13 cellular contexts compared by ENCODE assay signal in the genomic region with DNA sequence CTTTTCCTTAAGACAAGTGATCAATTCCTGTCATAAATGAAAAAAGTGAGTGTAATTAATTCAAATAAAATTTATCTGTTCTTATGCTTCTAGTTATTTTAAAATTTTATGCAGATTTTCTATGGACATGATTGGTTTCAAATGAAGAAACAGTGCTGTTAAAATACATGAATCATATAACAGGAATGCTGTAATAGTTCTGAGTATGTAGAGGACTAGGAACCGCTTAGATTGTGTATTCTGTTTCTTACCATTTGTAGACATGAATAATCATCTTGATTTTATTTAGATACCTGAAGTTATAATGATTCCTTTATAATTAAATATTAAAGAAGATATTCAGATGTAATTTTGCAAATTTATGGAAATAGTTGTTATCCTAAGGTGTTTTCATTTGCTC. TPM values are rescaled to one million over a fixed set of nuclear protein-coding genes. Genes with fewer than 3 reads are reported as not detected.
DNase-seq lines count a peak whose midpoint lies in the region; ATAC-seq and TF ChIP-seq lines count a peak whose summit lies in the region.
"Had no signal": no experiment of that assay in that cellular context is flagged by ENCODE, and none has a peak within 500 bp of the region (broad histone marks: within the 10 kb centered on the region; RNA-seq: fewer than 3 reads in every experiment).

No MANE protein-coding gene starts in this region.

- H3K4me3 ChIP-seq in ACC112 (ENCODE audit: low read depth, low read length) = peak overlapping the region; percentile 51; the same call in 1 of the 2 replicates
- H3K4me3 ChIP-seq: psoas muscle had no signal

- no peak for ATAC-seq in foreskin keratinocyte
- ATAC-seq in GM21619 (IDR thresholded peaks at IDR 0.05; ENCODE audit: unreplicated experiment) = no peak
- no peak for ATAC-seq in HG02981 (IDR thresholded peaks at IDR 0.05; ENCODE audit: unreplicated experiment)
- ATAC-seq: psoas muscle had no signal

- H3K27me3 Mint-ChIP-seq in activated CD4-positive, alpha-beta memory T cell treated with anti-CD3 and anti-CD28 coated beads, Interleukin-2, amount 10 ng/mL, durations not matched to agents 7 days and 5 days = no peaks in the 10 kb centered on the region

- H3K9me3 Mint-ChIP-seq in activated CD4-positive, alpha-beta memory T cell treated with anti-CD3 and anti-CD28 coated beads, Interleukin-2, amount 10 ng/mL, durations not matched to agents 7 days and 5 days = no peaks in the 10 kb centered on the region

- TF ChIP-seq CTCF in foreskin keratinocyte (conservative IDR thresholded peaks at IDR 0.05) = no peak

- peaks cover 49% of the 10 kb centered on the region for H3K36me3 Mint-ChIP-seq in activated CD4-positive, alpha-beta memory T cell treated with anti-CD3 and anti-CD28 coated beads, Interleukin-2, amount 10 ng/mL, durations not matched to agents 7 days and 5 days (ENCODE audit: low read depth)

- POLR2A ChIA-PET in activated CD4-positive, alpha-beta memory T cell treated with anti-CD3 and anti-CD28 coated beads, Interleukin-2, amount 10 ng/mL, durations not matched to agents 7 days and 5 days (lab: Charles Lee) = interaction anchor here (1.2 to 2.5 kb wide), 6 partner anchors 13 to 243 kb away, joined by 3 to 12 read pairs (median 4); a partner anchor contains a TSS

- H3K27ac ChIP-seq in ACC112 (ENCODE audit: low read depth, low read length) (peak overlapping the region; percentile 91), foreskin keratinocyte (no peak overlapping the region)
- H3K27ac ChIP-seq: KMS-11, psoas muscle had no signal

- peaks cover 39% of the 10 kb centered on the region for H3K4me1 ChIP-seq in ACC112 (ENCODE audit: control insufficient read depth, insufficient read depth, low read length, unreplicated experiment)
- peaks cover 34% of the 10 kb centered on the region for H3K4me1 ChIP-seq in foreskin keratinocyte

- H3K36me3 ChIP-seq in ACC112 (ENCODE audit: insufficient read depth, low read length) = 0 out of 2 replicates have a peak, but pooled peaks cover 5% of the 10 kb centered on the region

- CTCF ChIA-PET in activated CD4-positive, alpha-beta memory T cell treated with anti-CD3 and anti-CD28 coated beads, Interleukin-2, amount 10 ng/mL, durations not matched to agents 7 days and 5 days (lab: Charles Lee) = no interaction called here

- peaks cover 90% of the 10 kb centered on the region for H3K79me2 ChIP-seq in ACC112 (ENCODE audit: control insufficient read depth, insufficient read depth, low read length, unreplicated experiment)

- peaks cover 65% of the 10 kb centered on the region for H3K4me1 Mint-ChIP-seq in activated CD4-positive, alpha-beta memory T cell treated with anti-CD3 and anti-CD28 coated beads, Interleukin-2, amount 10 ng/mL, durations not matched to agents 7 days and 5 days

- DNase-seq in GM04503 (ENCODE audit: low read depth) (peak; percentile 21), foreskin keratinocyte (peak; percentile 25 to 62), HuH-7 (ENCODE audit: low spot score) (no peak)
- no peak for DNase-seq in activated CD4-positive, alpha-beta memory T cell treated with anti-CD3 and anti-CD28 coated beads, Interleukin-2, amount 10 ng/mL, durations not matched to agents 7 days and 5 days
- no peak for DNase-seq in activated CD8-positive, alpha-beta memory T cell treated with anti-CD3 and anti-CD28 coated beads for 24 hours
- DNase-seq: activated CD4-positive, CD25-positive, alpha-beta regulatory T cell; cerebellar nuclear complex; NCI-H82; psoas muscle had no signal

- peak overlapping the region; percentile 84 for H3K27ac Mint-ChIP-seq in activated CD4-positive, alpha-beta memory T cell treated with anti-CD3 and anti-CD28 coated beads, Interleukin-2, amount 10 ng/mL, durations not matched to agents 7 days and 5 days

- H2AFZ ChIP-seq in ACC112 (ENCODE audit: low read length, unreplicated experiment) = no peak overlapping the region

- H3K4me3 Mint-ChIP-seq in activated CD4-positive, alpha-beta memory T cell treated with anti-CD3 and anti-CD28 coated beads, Interleukin-2, amount 10 ng/mL, durations not matched to agents 7 days and 5 days = peak overlapping the region; percentile 39

- H3K27me3 ChIP-seq in ACC112 (ENCODE audit: insufficient read depth, low read length) (no peaks in the 10 kb centered on the region), foreskin keratinocyte (no peaks in the 10 kb centered on the region)

RNA-seq across cellular contexts. Expression of a gene that starts 3.5 kb away (rescaled TPM):
- total RNA-seq in activated CD4-positive, alpha-beta memory T cell treated with anti-CD3 and anti-CD28 coated beads, Interleukin-2, amount 10 ng/mL, durations not matched to agents 7 days and 5 days = 100 to 1,000 TPM; 514 to 517 TPM
- total RNA-seq in foreskin keratinocyte = 183 and 194 TPM in 2 replicates
- 71.9 and 83.5 TPM in 2 replicates for polyA plus RNA-seq in foreskin keratinocyte

Comparison
In these comparisons a context has a peak if more than half of its experiments do, and no peak if none do; other contexts are left out.
1. DNase-seq: peak in GM04503 (single experiment) and foreskin keratinocyte (2 of 2); none in activated CD4-positive, alpha-beta memory T cell treated with anti-CD3 and anti-CD28 coated beads, Interleukin-2, amount 10 ng/mL, durations not matched to agents 7 days and 5 days (single experiment), HuH-7 (single experiment) and activated CD8-positive, alpha-beta memory T cell treated with anti-CD3 and anti-CD28 coated beads for 24 hours (single experiment).